Comparison of ENCODE assay signal across 28 cellular contexts in genomic region chr22:29166180-29166579, GRCh38. TPM values are rescaled to one million over a fixed set of nuclear protein-coding genes. Genes with fewer than 3 reads are reported as not detected.
DNase-seq lines count a peak whose midpoint lies in the region; ATAC-seq and TF ChIP-seq lines count a peak whose summit lies in the region.
"Had no signal": no experiment of that assay in that cellular context is flagged by ENCODE, and none has a peak within 500 bp of the region (broad histone marks: within the 10 kb centered on the region; RNA-seq: fewer than 3 reads in every experiment).

No MANE protein-coding gene starts in this region.

- CTCF ChIA-PET in GM10248 (lab: Yijun Ruan, JAX) (interaction anchor here (1.2 to 2.5 kb wide), 5 partner anchors 10 to 79 kb away, joined by 3 to 14 read pairs (median 5); no protein-coding TSS in a partner anchor), activated B cell treated with CpG ODN at 0.5 μM for 24 hours (lab: Charles Lee) (interaction anchor here (1.0 kb wide), 1 partner anchor 80 kb away, joined by 3 read pairs; no protein-coding TSS in a partner anchor)

- TF ChIP-seq CTCF in GM10248 (IDR thresholded peaks at IDR 0.05; ENCODE audit: control extremely low read depth, extremely low read depth, low read depth, missing control alignments) (no peak), activated B cell treated with CpG ODN at 0.5 μM for 24 hours (IDR thresholded peaks at IDR 0.05) (no peak)

- no peak for ATAC-seq in activated B cell treated with CpG ODN at 0.5 μM for 24 hours (ENCODE audit: low read depth)
- no peak for ATAC-seq in memory B cell (ENCODE audit: low read depth)
- no peak for ATAC-seq in HG03439 (IDR thresholded peaks at IDR 0.05; ENCODE audit: unreplicated experiment)
- ATAC-seq: body of pancreas, gastrocnemius medialis, left ventricle myocardium superior, sciatic nerve, SK-N-SH treated with all-trans-retinoic acid at 6 μM for 48 hours, WTC11 had no signal

- intact Hi-C loops in activated B cell treated with CpG ODN at 0.5 μM for 24 hours (cut with micrococcal nuclease) = loop anchor here (2.0 to 5.0 kb wide), 4 partner anchors 13 to 771 kb away; partner anchors contain the start of gene KREMEN1

- H3K27ac Mint-ChIP-seq in activated B cell treated with CpG ODN at 0.5 μM for 24 hours (peak overlapping the region; percentile 21), memory B cell (no peak overlapping the region)
- H3K27ac Mint-ChIP-seq: CD4-positive, CD25-positive, alpha-beta regulatory T cell; WTC11 had no signal

- TF ChIP-seq POLR2A in erythroblast (IDR thresholded peaks at IDR 0.05; ENCODE audit: low read length) = no peak

- H3K27me3 Mint-ChIP-seq in activated B cell treated with CpG ODN at 0.5 μM for 24 hours (peaks cover 33% of the 10 kb centered on the region), memory B cell (peaks cover 17% of the 10 kb centered on the region)

- H3K9me3 Mint-ChIP-seq in activated B cell treated with CpG ODN at 0.5 μM for 24 hours (peaks cover 10% of the 10 kb centered on the region), memory B cell (peaks cover 2% of the 10 kb centered on the region)
- H3K9me3 Mint-ChIP-seq: activated T-helper 2 cell treated with anti-CD3 and anti-CD28 coated beads, Interferon-gamma antibody, Interleukin-2, Interleukin-4, amounts not matched to agents 10 μg/mL and 5 μg/mL and 100 μg/mL, durations not matched to agents 14 hours and 24 hours and 36 hours; neural crest cell; WTC11 had no signal

- H3K4me3 Mint-ChIP-seq in activated B cell treated with CpG ODN at 0.5 μM for 24 hours (no peak overlapping the region), memory B cell (peak overlapping the region; percentile 32)
- H3K4me3 Mint-ChIP-seq: CD4-positive, CD25-positive, alpha-beta regulatory T cell; neural crest cell; WTC11 had no signal

- H3K36me3 Mint-ChIP-seq in activated B cell treated with CpG ODN at 0.5 μM for 24 hours (ENCODE audit: low read depth) (no peaks in the 10 kb centered on the region), memory B cell (no peaks in the 10 kb centered on the region)
- H3K36me3 Mint-ChIP-seq: CD4-positive, CD25-positive, alpha-beta regulatory T cell; WTC11 had no signal

- H3K4me1 Mint-ChIP-seq in activated B cell treated with CpG ODN at 0.5 μM for 24 hours (peaks cover 35% of the 10 kb centered on the region), memory B cell (peaks cover 12% of the 10 kb centered on the region)
- H3K4me1 Mint-ChIP-seq: neural crest cell, WTC11 had no signal

- POLR2A ChIA-PET in GM10248 (lab: Yijun Ruan, JAX) = interaction anchor here (1.3 kb wide), 1 partner anchor 36 kb away, joined by 5 read pairs; no protein-coding TSS in a partner anchor
- POLR2A ChIA-PET in activated B cell treated with CpG ODN at 0.5 μM for 24 hours (lab: Charles Lee) = no interaction called here

- DNase-seq in D341Med (ENCODE audit: low spot score) (peak; percentile 15), GM10248 (ENCODE audit: extremely low spot score) (peak; percentile 24), activated B cell treated with CpG ODN at 0.5 μM for 24 hours (no peak), memory B cell (ENCODE audit: low spot score in 2 of 2) (no peak), erythroblast (lab: John Stamatoyannopoulos, UW) (no peak), NCI-H446 treated with DMSO at 0.1 percent for 48 hours (lab: John Stamatoyannopoulos, UW) (no peak)
- DNase-seq: activated CD8-positive, alpha-beta memory T cell treated with anti-CD3 and anti-CD28 coated beads, Interleukin-2, amount 50 U/mL, for 48 hours; body of pancreas; CD4-positive, CD25-positive, alpha-beta regulatory T cell; effector CD8-positive, alpha-beta T cell; EL; gastrocnemius medialis; GOT3; hippocampal formation; IMR-90; left ventricle myocardium superior; midbrain; NCI-H1105 treated with DMSO at 0.1 percent for 48 hours; NCI-H2081; NCI-H82; stimulated activated CD4-positive, alpha-beta T cell treated with anti-CD3 and anti-CD28 coated beads, Interleukin-15, amount 100 ng/mL, for 24 hours had no signal

RNA-seq across cellular contexts. Expression of gene EMID1, which starts 39.5 kb away (rescaled TPM):
- total RNA-seq in activated B cell treated with CpG ODN at 0.5 μM for 24 hours = not detected in 2 replicates
- total RNA-seq: OCI-LY7 had no signal

Comparison
In these comparisons a context has a peak if more than half of its experiments do, and no peak if none do; other contexts are left out.
1. DNase-seq: peak in D341Med (single experiment) and GM10248 (single experiment); none in activated B cell treated with CpG ODN at 0.5 μM for 24 hours (single experiment), memory B cell (0 of 2), erythroblast (0 of 2) and NCI-H446 treated with DMSO at 0.1 percent for 48 hours (single experiment).